In the genomic region with DNA sequence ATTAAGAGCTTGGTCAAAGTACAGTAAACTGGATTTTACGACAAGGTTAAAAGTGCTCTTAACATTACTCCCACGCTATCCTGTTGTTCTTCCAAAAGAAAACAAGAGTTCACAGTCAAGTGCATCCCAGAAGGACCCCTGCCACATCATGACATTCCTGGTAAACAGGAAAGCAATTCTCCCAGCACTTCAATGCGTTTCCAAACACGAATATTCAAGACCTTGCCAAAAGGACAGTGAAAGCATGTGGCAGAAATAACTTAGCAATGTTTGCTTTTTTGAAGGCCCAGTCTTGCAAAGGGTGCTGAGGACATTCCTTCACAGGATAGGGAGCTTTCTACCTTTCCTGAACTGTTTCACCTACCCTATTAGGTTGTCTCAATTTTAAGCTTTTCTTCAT, we compare ENCODE assay signal across 26 cellular contexts. TPM values are rescaled to one million over a fixed set of nuclear protein-coding genes. Genes with fewer than 3 reads are reported as not detected.
DNase-seq lines count a peak whose midpoint lies in the region; ATAC-seq, FAIRE-seq and TF ChIP-seq lines count a peak whose summit lies in the region.
"Had no signal": no experiment of that assay in that cellular context is flagged by ENCODE, and none has a peak within 500 bp of the region (broad histone marks: within the 10 kb centered on the region; RNA-seq: fewer than 3 reads in every experiment).

No MANE protein-coding gene starts in this region.

- no peak overlapping the region for H3K18ac ChIP-seq in H1 (ENCODE audit: extremely low read depth, low read length)

- POLR2A ChIA-PET in H1 (lab: Charles Lee; ENCODE audit: partially characterized antibody) = interaction anchor here (0.6 kb wide), 1 partner anchor 396 kb away, joined by 3 read pairs; no protein-coding TSS in a partner anchor

- no peak for TF ChIP-seq POLR2A in H1 (IDR thresholded peaks at IDR 0.05; ENCODE audit: control extremely low read depth in 1 of 2, low read depth in 2 of 2, low read length in 2 of 2)
- TF ChIP-seq POLR2A in right lobe of liver (IDR thresholded peaks at IDR 0.05) = no peak
- TF ChIP-seq POLR2A in ovary (IDR thresholded peaks at IDR 0.05) = no peak

- no peak overlapping the region for H2AFZ ChIP-seq in H1 (ENCODE audit: low read length)
- H2AFZ ChIP-seq: neural progenitor cell had no signal

- no peak for TF ChIP-seq RAD21 in H1 (IDR thresholded peaks at IDR 0.05 in 1 of 2, conservative IDR thresholded peaks at IDR 0.05 in 1 of 2; ENCODE audit: low read depth in 2 of 2, low read length in 2 of 2)

- TF ChIP-seq CTCF in H1 (IDR thresholded peaks at IDR 0.05; ENCODE audit: control extremely low read depth in 1 of 3, insufficient read depth in 1 of 3, low read depth in 1 of 3, low read length in 3 of 3) (no peak), right lobe of liver (IDR thresholded peaks at IDR 0.05) (no peak), upper lobe of right lung (IDR thresholded peaks at IDR 0.05) (no peak), ovary (IDR thresholded peaks at IDR 0.05) (no peak)

- H2AK5ac ChIP-seq in H1 (ENCODE audit: low read depth, low read length) = no peak overlapping the region

- DNase-seq in left ventricle myocardium superior = no peak
- DNase-seq in Right ventricle myocardium superior = no peak
- no peak for DNase-seq in H1 (ENCODE audit: low read depth in 1 of 2, low spot score in 2 of 2)
- DNase-seq in right lobe of liver = no peak
- DNase-seq in upper lobe of right lung = no peak
- DNase-seq in inferior parietal cortex (ENCODE audit: extremely low spot score) = no peak
- DNase-seq in ovary = no peak
- DNase-seq: activated CD4-positive, alpha-beta T cell treated with anti-CD3 and anti-CD28 coated beads, Interleukin-2, amount 10 ng/mL, durations not matched to agents 24 days and 14 days; activated CD8-positive, alpha-beta memory T cell treated with anti-CD3 and anti-CD28 coated beads, Interleukin-2, amount 10 ng/mL, durations not matched to agents 7 days and 5 days; activated naive CD4-positive, alpha-beta T cell treated with anti-CD3 and anti-CD28 coated beads, Interleukin-2, amount 50 U/mL, for 16 hours; amygdala; CD4-positive, alpha-beta memory T cell; DMS 273 treated with DMSO at 0.1 percent for 48 hours; gastrocnemius medialis; HCEC 1CT; hippocampal formation; IMR-90; mammary epithelial cell; NCI-H1092; NCI-H187 treated with DMSO at 0.1 percent for 48 hours; NCI-H2227 treated with DMSO at 0.1 percent for 48 hours; stimulated activated CD4-positive, alpha-beta T cell treated with anti-CD3 and anti-CD28 coated beads, Interleukin-1b, Interleukin-23, amount 100 ng/mL, for 48 hours had no signal

- H3K14ac ChIP-seq in H1 (ENCODE audit: insufficient read length) = no peak overlapping the region

- H2BK20ac ChIP-seq in H1 (ENCODE audit: low read length) = no peak overlapping the region

- ATAC-seq in left ventricle myocardium superior = peak; percentile 19
- ATAC-seq in Right ventricle myocardium superior (ENCODE audit: poor library complexity) = no peak
- peak in 3 of 4 donors; percentile 40 to 74 (median 66) for ATAC-seq in right lobe of liver
- ATAC-seq in upper lobe of right lung = peak; percentile 68
- ATAC-seq in GM21447 (IDR thresholded peaks at IDR 0.05; ENCODE audit: unreplicated experiment) = no peak
- ATAC-seq: activated CD8-positive, alpha-beta memory T cell treated with anti-CD3 and anti-CD28 coated beads, Interleukin-2, amount 10 ng/mL, durations not matched to agents 7 days and 5 days; gastrocnemius medialis had no signal

- no peak overlapping the region for H3K56ac ChIP-seq in H1 (replicated peaks; ENCODE audit: insufficient read length, low read depth, low read length)

- H4K8ac ChIP-seq in H1 (ENCODE audit: extremely low read depth, insufficient read depth, low read length) = no peak overlapping the region

- H3K4ac ChIP-seq in H1 (replicated peaks; ENCODE audit: insufficient read length, low read depth, low read length) = no peak overlapping the region

- H3K9me3 ChIP-seq in H1 (ENCODE audit: insufficient read depth in 2 of 2, low read depth in 1 of 2, low read length in 1 of 2) = no peaks in the 10 kb centered on the region
- no peaks in the 10 kb centered on the region for H3K9me3 ChIP-seq in right lobe of liver
- H3K9me3 ChIP-seq in upper lobe of right lung = no peaks in the 10 kb centered on the region
- H3K9me3 ChIP-seq in ovary = no peaks in the 10 kb centered on the region
- H3K9me3 ChIP-seq: gastrocnemius medialis had no signal

- CTCF ChIA-PET in H1 (lab: Charles Lee; ENCODE audit: partially characterized antibody) = interaction anchor here (0.5 to 1.3 kb wide), 3 partner anchors 23 to 36 kb away, joined by 3 to 7 read pairs (median 3); no protein-coding TSS in a partner anchor

- H3K79me1 ChIP-seq in H1 (ENCODE audit: low read depth, low read length) = peaks cover 12% of the 10 kb centered on the region; the same call in 1 of the 2 replicates

- H3K27ac ChIP-seq in H1 (ENCODE audit: low read depth, low read length) = no peak overlapping the region
- H3K27ac ChIP-seq in right lobe of liver = no peak overlapping the region
- H3K27ac ChIP-seq in upper lobe of right lung = peak overlapping the region; percentile 66
- no peak overlapping the region for H3K27ac ChIP-seq in ovary
- H3K27ac ChIP-seq: 22Rv1, gastrocnemius medialis, neural progenitor cell had no signal

- H3K27me3 ChIP-seq in H1 (replicated peaks in 1 of 4; ENCODE audit: control insufficient read depth in 3 of 4, extremely low read depth in 1 of 4, insufficient read depth in 3 of 4, low read length in 3 of 4) (no peaks in the 10 kb centered on the region), right lobe of liver (no peaks in the 10 kb centered on the region), upper lobe of right lung (no peaks in the 10 kb centered on the region), ovary (no peaks in the 10 kb centered on the region)
- H3K27me3 ChIP-seq: gastrocnemius medialis, neural progenitor cell had no signal

- WGBS in H1 (ENCODE audit: extremely low coverage in 1 of 2, insufficient coverage in 1 of 2, insufficient read length in 1 of 2, insufficient replicate concordance in 2 of 2, low coverage in 1 of 2, low lambda C conversion rate in 2 of 2, missing lambda C conversion rate in 1 of 2), 2 experiments = 55% methylated on average over 4 of the region's 4 CpGs; no CpG with 5 or more reads in 1 of the 2 experiments
- 35% methylated on average over 4 of the region's 4 CpGs for WGBS in right lobe of liver (ENCODE audit: insufficient coverage, low coverage, low lambda C conversion rate, missing lambda C conversion rate)
- 12 to 23% (median 18%) methylated on average over 4 of the region's 4 CpGs for WGBS in ovary, 3 donors

- intact Hi-C loops in left ventricle myocardium superior (cut with micrococcal nuclease) = no loop called here
- intact Hi-C loops in Right ventricle myocardium superior (cut with DNase I) = no loop called here
- intact Hi-C loops in right lobe of liver (cut with DNase I) = no loop called here
- intact Hi-C loops in upper lobe of right lung (cut with DNase I) = no loop called here
- intact Hi-C loops in ovary (cut with DNase I) = loop anchor here in 1 of 4 donors (10.0 kb wide), 1 partner anchor 1288 kb away; the partner anchor contains the start of gene RFC5

- no peak overlapping the region for H2BK5ac ChIP-seq in H1 (ENCODE audit: low read depth, low read length)

- H3K79me2 ChIP-seq in H1 (ENCODE audit: control insufficient read depth in 1 of 2, insufficient read depth in 2 of 2, low read length in 2 of 2) = peaks cover 0 to 49% of the 10 kb centered on the region in 2 experiments; a peak in 2 of 4 replicates

- no peak overlapping the region for H4K91ac ChIP-seq in H1 (replicated peaks; ENCODE audit: insufficient read length, low read length)

- H4K5ac ChIP-seq in H1 (ENCODE audit: insufficient read length, low read depth, low read length) = no peak overlapping the region

- H2BK12ac ChIP-seq in H1 (ENCODE audit: low read depth, low read length) = no peak overlapping the region

- TF ChIP-seq EP300 in H1 (IDR thresholded peaks at IDR 0.05; ENCODE audit: borderline replicate concordance in 1 of 2, low read depth in 2 of 2, low read length in 2 of 2) = no peak
- TF ChIP-seq EP300 in ovary (IDR thresholded peaks at IDR 0.05) = no peak

- peaks cover 0 to 4% of the 10 kb centered on the region in 2 experiments for H4K20me1 ChIP-seq in H1 (replicated peaks in 1 of 2; ENCODE audit: control insufficient read depth in 1 of 2, insufficient read depth in 2 of 2, low read length in 2 of 2)

- peak overlapping the region in 1 of 2 experiments; percentile 7; a peak in 2 of 4 replicates for H3K4me2 ChIP-seq in H1 (ENCODE audit: insufficient read depth in 1 of 2, low read depth in 2 of 2, low read length in 2 of 2)
- H3K4me2 ChIP-seq: neural progenitor cell had no signal

- no peak overlapping the region for H2BK15ac ChIP-seq in H1 (ENCODE audit: low read length)

- no peak overlapping the region for H2BK120ac ChIP-seq in H1 (replicated peaks; ENCODE audit: low read depth, low read length)

- peaks cover 0 to 3% (median under 1%) of the 10 kb centered on the region in 4 experiments; a peak in 4 of 7 replicates for H3K4me1 ChIP-seq in H1 (replicated peaks in 1 of 4; ENCODE audit: control insufficient read depth in 3 of 4, insufficient read depth in 4 of 4, low read length in 3 of 4)
- H3K4me1 ChIP-seq in right lobe of liver = no peaks in the 10 kb centered on the region
- peaks cover 39% of the 10 kb centered on the region for H3K4me1 ChIP-seq in upper lobe of right lung
- H3K4me1 ChIP-seq in ovary (ENCODE audit: insufficient read depth) = peaks cover 6% of the 10 kb centered on the region
- H3K4me1 ChIP-seq: neural progenitor cell had no signal

- H3K9ac ChIP-seq in H1 (replicated peaks in 1 of 4; ENCODE audit: extremely low read depth in 1 of 4, low read depth in 3 of 4, low read length in 3 of 4) = no peak overlapping the region
- H3K9ac ChIP-seq: neural progenitor cell had no signal

- H3K36me3 ChIP-seq in H1 (ENCODE audit: control insufficient read depth in 2 of 4, insufficient read depth in 4 of 4, low read length in 3 of 4) (peaks cover 0 to 8% (median 0%) of the 10 kb centered on the region in 4 experiments; a peak in 2 of 8 replicates), right lobe of liver (peaks cover 0 to 8% (median 2%) of the 10 kb centered on the region in 4 donors), upper lobe of right lung (peaks cover 21% of the 10 kb centered on the region), ovary (no peaks in the 10 kb centered on the region)
- H3K36me3 ChIP-seq: neural progenitor cell had no signal

- no peaks in the 10 kb centered on the region for H3K23me2 ChIP-seq in H1 (ENCODE audit: low read depth, low read length)

- FAIRE-seq in H1 (lab: Jason Lieb, UNC) = peak; percentile 24
- FAIRE-seq: G401.6 had no signal

- H3K23ac ChIP-seq in H1 (ENCODE audit: insufficient read length) = no peak overlapping the region

- H3K4me3 ChIP-seq in H1 (ENCODE audit: extremely low read depth in 1 of 4, insufficient read depth in 2 of 4, low read depth in 3 of 4, low read length in 4 of 4) = no peak overlapping the region
- no peak overlapping the region for H3K4me3 ChIP-seq in right lobe of liver
- no peak overlapping the region for H3K4me3 ChIP-seq in upper lobe of right lung
- no peak overlapping the region for H3K4me3 ChIP-seq in ovary
- H3K4me3 ChIP-seq: gastrocnemius medialis, neural progenitor cell had no signal

RNA-seq across cellular contexts. Expression of gene SPRING1, which starts 11.1 kb away (rescaled TPM):
- total RNA-seq in left ventricle myocardium superior (9.2 TPM), Right ventricle myocardium superior (8.0 TPM), right lobe of liver (10 to 100 TPM in 4 of 6 experiments, 1 to 10 TPM in 2; 4.9 to 18.7 (median 12.0) TPM), upper lobe of right lung (126 TPM), ovary (10 to 100 TPM; 11.0 to 19.7 (median 12.3) TPM)
- total RNA-seq in H1 (2021; fragmentation: NEBNext Ultra II Directional; extraction: Animal tissue kit (Norgen Biotek cat#: 25700)) = 46.5 and 50.2 TPM in 2 replicates
- polyA plus RNA-seq in H1 (2011; rRNA removed) (14.3 and 17.2 TPM in 2 replicates), ovary (10 to 100 TPM in 1 of 2 donors, 1 to 10 TPM in 1; 5.0 to 11.0 TPM)
- 18.3 TPM for polyA plus RNA-seq in H1 (2011; cell fraction: cytosol; rRNA removed)
- polyA plus RNA-seq in H1 (2011; cell fraction: nucleus; rRNA removed) = 14.6 TPM
- polyA plus RNA-seq in H1 (2012, experiment 1 of 2) = 18.5 to 23.3 TPM (median 20.4 TPM) in 4 replicates
- polyA plus RNA-seq in H1 (2012, experiment 2 of 2) = 8.8 TPM
- 16.6 TPM for polyA plus RNA-seq in H1 (2013, experiment 1 of 2)
- polyA plus RNA-seq in H1 (2013, experiment 2 of 2) = 19.0 TPM
- 25.6 and 31.6 TPM in 2 replicates for polyA minus RNA-seq in H1 (2011; rRNA and poly(A)+ RNA removed)
- polyA minus RNA-seq in H1 (2011; cell fraction: cytosol; rRNA and poly(A)+ RNA removed) = 25.5 TPM
- polyA minus RNA-seq in H1 (2011; cell fraction: nucleus; rRNA and poly(A)+ RNA removed) = 11.8 TPM

RNA-seq across cellular contexts. Expression of gene RNFT2, which starts 11.4 kb away (rescaled TPM):
- 0.45 TPM for total RNA-seq in left ventricle myocardium superior
- total RNA-seq in Right ventricle myocardium superior = 0.62 TPM
- total RNA-seq in H1 (2021; fragmentation: NEBNext Ultra II Directional; extraction: Animal tissue kit (Norgen Biotek cat#: 25700)) = 32.0 and 33.1 TPM in 2 replicates
- polyA plus RNA-seq in H1 (2011; rRNA removed) = 12.7 and 14.2 TPM in 2 replicates
- polyA plus RNA-seq in H1 (2011; cell fraction: cytosol; rRNA removed) = 11.8 TPM
- 19.3 TPM for polyA plus RNA-seq in H1 (2011; cell fraction: nucleus; rRNA removed)
- 12.0 to 17.0 TPM (median 16.3 TPM) in 4 replicates for polyA plus RNA-seq in H1 (2012, experiment 1 of 2)
- polyA plus RNA-seq in H1 (2012, experiment 2 of 2) = 9.3 TPM
- 20.4 TPM for polyA plus RNA-seq in H1 (2013, experiment 1 of 2)
- 23.9 TPM for polyA plus RNA-seq in H1 (2013, experiment 2 of 2)
- polyA minus RNA-seq in H1 (2011; rRNA and poly(A)+ RNA removed) = 43.1 and 51.7 TPM in 2 replicates
- polyA minus RNA-seq in H1 (2011; cell fraction: cytosol; rRNA and poly(A)+ RNA removed) = 20.1 TPM
- 31.8 TPM for polyA minus RNA-seq in H1 (2011; cell fraction: nucleus; rRNA and poly(A)+ RNA removed)
- 1 to 10 TPM in 2 of 6 experiments, under 1 TPM in 4; 0.09 to 2.1 (median 0.75) TPM for total RNA-seq in right lobe of liver
- total RNA-seq in upper lobe of right lung = 2.6 TPM
- total RNA-seq in ovary = 1 to 10 TPM in 6 of 7 donors, under 1 TPM in 1; 0.72 to 4.3 (median 2.8) TPM
- polyA plus RNA-seq in ovary = 1 to 10 TPM; 1.0 to 1.6 TPM

Comparison
In these comparisons a context has a peak if more than half of its experiments do, and no peak if none do; other contexts are left out.
1. ATAC-seq: peak in left ventricle myocardium superior (single experiment), right lobe of liver (3 of 4) and upper lobe of right lung (single experiment); none in Right ventricle myocardium superior (single experiment) and GM21447 (single experiment).